ENCODE assay signal across 1 cellular context in genomic region chr19:50513746-50514345, GRCh38.
TF ChIP-seq lines count a peak whose summit lies in the region.

ASPDH (minus strand) TSS chr19:50513913; CDS start chr19:50513823, 90 bp downstream.

TF ChIP-seq in HepG2, 621 proteins besides CTCF, POLR2A, EP300 and RAD21 (continued from another document and continues in another):
- TF ChIP-seq ZNF552 (CRISPR knock-in tag; IDR thresholded peaks at IDR 0.05; ENCODE audit: borderline replicate concordance) (no peak), ZEB1 (IDR thresholded peaks at IDR 0.05; ENCODE audit: insufficient replicate concordance, low read depth) (no peak), BORCS8-MEF2B (CRISPR knock-in tag; IDR thresholded peaks at IDR 0.05) (no peak), ZNF639 (CRISPR knock-in tag; conservative IDR thresholded peaks at IDR 0.05) (no peak), ZNF574 (CRISPR knock-in tag; IDR thresholded peaks at IDR 0.05) (no peak), SOX6 (IDR thresholded peaks at IDR 0.05) (no peak), SOX6 (CRISPR knock-in tag; IDR thresholded peaks at IDR 0.05) (no peak), NKX3-1 (CRISPR knock-in tag; IDR thresholded peaks at IDR 0.05) (no peak), ZFY (CRISPR knock-in tag; IDR thresholded peaks at IDR 0.05) (peak; percentile 67), FOSL1 (CRISPR knock-in tag; IDR thresholded peaks at IDR 0.05; ENCODE audit: borderline replicate concordance) (no peak), PHB2 (IDR thresholded peaks at IDR 0.05; ENCODE audit: partially characterized antibody) (no peak), PHF5A (CRISPR knock-in tag; IDR thresholded peaks at IDR 0.05; ENCODE audit: low read depth, unreplicated experiment) (no peak), SP5 (CRISPR knock-in tag; IDR thresholded peaks at IDR 0.05; ENCODE audit: borderline replicate concordance, low read depth) (no peak), HOXA3 (CRISPR knock-in tag; IDR thresholded peaks at IDR 0.05) (peak; percentile 34; the same call in 1 of the 2 replicates), NR3C1 (CRISPR knock-in tag; IDR thresholded peaks at IDR 0.05) (no peak), ZFP91 (CRISPR knock-in tag; IDR thresholded peaks at IDR 0.05; ENCODE audit: borderline replicate concordance) (0 out of 2 replicates have a peak, but pooled peaks have one; percentile 30), PHF8 (CRISPR knock-in tag; IDR thresholded peaks at IDR 0.05) (peak; percentile 42; the same call in 1 of the 2 replicates), ZNF510 (CRISPR knock-in tag; IDR thresholded peaks at IDR 0.05; ENCODE audit: low read depth) (no peak), SIN3B (IDR thresholded peaks at IDR 0.05; ENCODE audit: low read length) (no peak), DPF2 (CRISPR knock-in tag; IDR thresholded peaks at IDR 0.05; ENCODE audit: borderline replicate concordance, low read depth) (0 out of 2 replicates have a peak, but pooled peaks have one; percentile 28), MED8 (CRISPR knock-in tag; IDR thresholded peaks at IDR 0.05; ENCODE audit: insufficient replicate concordance) (no peak), MZF1 (CRISPR knock-in tag; IDR thresholded peaks at IDR 0.05; ENCODE audit: borderline replicate concordance) (no peak), ZNF343 (CRISPR knock-in tag; IDR thresholded peaks at IDR 0.05) (no peak), ZBTB4 (CRISPR knock-in tag; IDR thresholded peaks at IDR 0.05; ENCODE audit: borderline replicate concordance) (no peak), ISL2 (CRISPR knock-in tag; IDR thresholded peaks at IDR 0.05) (no peak), ZNF331 (CRISPR knock-in tag; IDR thresholded peaks at IDR 0.05) (no peak), CBX2 (IDR thresholded peaks at IDR 0.05; ENCODE audit: low read depth, low read length) (no peak), CBX2 (CRISPR knock-in tag; IDR thresholded peaks at IDR 0.05; ENCODE audit: low read depth) (no peak), ARHGAP35 (CRISPR knock-in tag; IDR thresholded peaks at IDR 0.05; ENCODE audit: borderline replicate concordance) (no peak), SP2 (CRISPR knock-in tag; IDR thresholded peaks at IDR 0.05) (no peak), POGZ (CRISPR knock-in tag; IDR thresholded peaks at IDR 0.05) (no peak), MAZ (IDR thresholded peaks at IDR 0.05; ENCODE audit: borderline replicate concordance, low read depth, low read length) (0 out of 2 replicates have a peak, but pooled peaks have one; percentile 22), MAZ (CRISPR knock-in tag; IDR thresholded peaks at IDR 0.05; ENCODE audit: low read depth) (0 out of 2 replicates have a peak, but pooled peaks have one; percentile 28), ZNF101 (CRISPR knock-in tag; IDR thresholded peaks at IDR 0.05; ENCODE audit: borderline replicate concordance, low read depth) (no peak), ZNF549 (CRISPR knock-in tag; IDR thresholded peaks at IDR 0.05) (no peak)
- TF ChIP-seq, protein P1, sequence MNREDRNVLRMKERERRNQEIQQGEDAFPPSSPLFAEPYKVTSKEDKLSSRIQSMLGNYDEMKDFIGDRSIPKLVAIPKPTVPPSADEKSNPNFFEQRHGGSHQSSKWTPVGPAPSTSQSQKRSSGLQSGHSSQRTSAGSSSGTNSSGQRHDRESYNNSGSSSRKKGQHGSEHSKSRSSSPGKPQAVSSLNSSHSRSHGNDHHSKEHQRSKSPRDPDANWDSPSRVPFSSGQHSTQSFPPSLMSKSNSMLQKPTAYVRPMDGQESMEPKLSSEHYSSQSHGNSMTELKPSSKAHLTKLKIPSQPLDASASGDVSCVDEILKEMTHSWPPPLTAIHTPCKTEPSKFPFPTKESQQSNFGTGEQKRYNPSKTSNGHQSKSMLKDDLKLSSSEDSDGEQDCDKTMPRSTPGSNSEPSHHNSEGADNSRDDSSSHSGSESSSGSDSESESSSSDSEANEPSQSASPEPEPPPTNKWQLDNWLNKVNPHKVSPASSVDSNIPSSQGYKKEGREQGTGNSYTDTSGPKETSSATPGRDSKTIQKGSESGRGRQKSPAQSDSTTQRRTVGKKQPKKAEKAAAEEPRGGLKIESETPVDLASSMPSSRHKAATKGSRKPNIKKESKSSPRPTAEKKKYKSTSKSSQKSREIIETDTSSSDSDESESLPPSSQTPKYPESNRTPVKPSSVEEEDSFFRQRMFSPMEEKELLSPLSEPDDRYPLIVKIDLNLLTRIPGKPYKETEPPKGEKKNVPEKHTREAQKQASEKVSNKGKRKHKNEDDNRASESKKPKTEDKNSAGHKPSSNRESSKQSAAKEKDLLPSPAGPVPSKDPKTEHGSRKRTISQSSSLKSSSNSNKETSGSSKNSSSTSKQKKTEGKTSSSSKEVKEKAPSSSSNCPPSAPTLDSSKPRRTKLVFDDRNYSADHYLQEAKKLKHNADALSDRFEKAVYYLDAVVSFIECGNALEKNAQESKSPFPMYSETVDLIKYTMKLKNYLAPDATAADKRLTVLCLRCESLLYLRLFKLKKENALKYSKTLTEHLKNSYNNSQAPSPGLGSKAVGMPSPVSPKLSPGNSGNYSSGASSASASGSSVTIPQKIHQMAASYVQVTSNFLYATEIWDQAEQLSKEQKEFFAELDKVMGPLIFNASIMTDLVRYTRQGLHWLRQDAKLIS (CRISPR knock-in tag; IDR thresholded peaks at IDR 0.05), result no peak
- TF ChIP-seq, protein P2, sequence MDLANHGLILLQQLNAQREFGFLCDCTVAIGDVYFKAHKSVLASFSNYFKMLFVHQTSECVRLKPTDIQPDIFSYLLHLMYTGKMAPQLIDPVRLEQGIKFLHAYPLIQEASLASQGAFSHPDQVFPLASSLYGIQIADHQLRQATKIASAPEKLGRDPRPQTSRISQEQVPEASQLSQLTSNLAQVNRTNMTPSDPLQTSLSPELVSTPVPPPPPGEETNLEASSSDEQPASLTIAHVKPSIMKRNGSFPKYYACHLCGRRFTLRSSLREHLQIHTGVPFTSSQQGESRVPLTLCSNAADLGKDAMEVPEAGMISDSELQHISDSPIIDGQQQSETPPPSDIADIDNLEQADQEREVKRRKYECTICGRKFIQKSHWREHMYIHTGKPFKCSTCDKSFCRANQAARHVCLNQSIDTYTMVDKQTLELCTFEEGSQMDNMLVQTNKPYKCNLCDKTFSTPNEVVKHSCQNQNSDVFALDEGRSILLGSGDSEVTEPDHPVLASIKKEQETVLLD (CRISPR knock-in tag; IDR thresholded peaks at IDR 0.05; ENCODE audit: low read depth), result no peak
- TF ChIP-seq, protein P3, sequence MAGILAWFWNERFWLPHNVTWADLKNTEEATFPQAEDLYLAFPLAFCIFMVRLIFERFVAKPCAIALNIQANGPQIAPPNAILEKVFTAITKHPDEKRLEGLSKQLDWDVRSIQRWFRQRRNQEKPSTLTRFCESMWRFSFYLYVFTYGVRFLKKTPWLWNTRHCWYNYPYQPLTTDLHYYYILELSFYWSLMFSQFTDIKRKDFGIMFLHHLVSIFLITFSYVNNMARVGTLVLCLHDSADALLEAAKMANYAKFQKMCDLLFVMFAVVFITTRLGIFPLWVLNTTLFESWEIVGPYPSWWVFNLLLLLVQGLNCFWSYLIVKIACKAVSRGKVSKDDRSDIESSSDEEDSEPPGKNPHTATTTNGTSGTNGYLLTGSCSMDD (CRISPR knock-in tag; IDR thresholded peaks at IDR 0.05), result no peak
- TF ChIP-seq, protein P4, sequence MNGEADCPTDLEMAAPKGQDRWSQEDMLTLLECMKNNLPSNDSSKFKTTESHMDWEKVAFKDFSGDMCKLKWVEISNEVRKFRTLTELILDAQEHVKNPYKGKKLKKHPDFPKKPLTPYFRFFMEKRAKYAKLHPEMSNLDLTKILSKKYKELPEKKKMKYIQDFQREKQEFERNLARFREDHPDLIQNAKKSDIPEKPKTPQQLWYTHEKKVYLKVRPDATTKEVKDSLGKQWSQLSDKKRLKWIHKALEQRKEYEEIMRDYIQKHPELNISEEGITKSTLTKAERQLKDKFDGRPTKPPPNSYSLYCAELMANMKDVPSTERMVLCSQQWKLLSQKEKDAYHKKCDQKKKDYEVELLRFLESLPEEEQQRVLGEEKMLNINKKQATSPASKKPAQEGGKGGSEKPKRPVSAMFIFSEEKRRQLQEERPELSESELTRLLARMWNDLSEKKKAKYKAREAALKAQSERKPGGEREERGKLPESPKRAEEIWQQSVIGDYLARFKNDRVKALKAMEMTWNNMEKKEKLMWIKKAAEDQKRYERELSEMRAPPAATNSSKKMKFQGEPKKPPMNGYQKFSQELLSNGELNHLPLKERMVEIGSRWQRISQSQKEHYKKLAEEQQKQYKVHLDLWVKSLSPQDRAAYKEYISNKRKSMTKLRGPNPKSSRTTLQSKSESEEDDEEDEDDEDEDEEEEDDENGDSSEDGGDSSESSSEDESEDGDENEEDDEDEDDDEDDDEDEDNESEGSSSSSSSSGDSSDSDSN (CRISPR knock-in tag; IDR thresholded peaks at IDR 0.05), result 0 out of 2 replicates have a peak, but pooled peaks have one; percentile 22
- TF ChIP-seq, protein P5, sequence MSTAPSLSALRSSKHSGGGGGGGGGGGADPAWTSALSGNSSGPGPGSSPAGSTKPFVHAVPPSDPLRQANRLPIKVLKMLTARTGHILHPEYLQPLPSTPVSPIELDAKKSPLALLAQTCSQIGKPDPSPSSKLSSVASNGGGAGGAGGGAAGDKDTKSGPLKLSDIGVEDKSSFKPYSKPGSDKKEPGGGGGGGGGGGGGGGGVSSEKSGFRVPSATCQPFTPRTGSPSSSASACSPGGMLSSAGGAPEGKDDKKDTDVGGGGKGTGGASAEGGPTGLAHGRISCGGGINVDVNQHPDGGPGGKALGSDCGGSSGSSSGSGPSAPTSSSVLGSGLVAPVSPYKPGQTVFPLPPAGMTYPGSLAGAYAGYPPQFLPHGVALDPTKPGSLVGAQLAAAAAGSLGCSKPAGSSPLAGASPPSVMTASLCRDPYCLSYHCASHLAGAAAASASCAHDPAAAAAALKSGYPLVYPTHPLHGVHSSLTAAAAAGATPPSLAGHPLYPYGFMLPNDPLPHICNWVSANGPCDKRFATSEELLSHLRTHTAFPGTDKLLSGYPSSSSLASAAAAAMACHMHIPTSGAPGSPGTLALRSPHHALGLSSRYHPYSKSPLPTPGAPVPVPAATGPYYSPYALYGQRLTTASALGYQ (CRISPR knock-in tag; IDR thresholded peaks at IDR 0.05), result no peak
- TF ChIP-seq, protein P6, sequence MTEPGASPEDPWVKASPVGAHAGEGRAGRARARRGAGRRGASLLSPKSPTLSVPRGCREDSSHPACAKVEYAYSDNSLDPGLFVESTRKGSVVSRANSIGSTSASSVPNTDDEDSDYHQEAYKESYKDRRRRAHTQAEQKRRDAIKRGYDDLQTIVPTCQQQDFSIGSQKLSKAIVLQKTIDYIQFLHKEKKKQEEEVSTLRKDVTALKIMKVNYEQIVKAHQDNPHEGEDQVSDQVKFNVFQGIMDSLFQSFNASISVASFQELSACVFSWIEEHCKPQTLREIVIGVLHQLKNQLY (CRISPR knock-in tag; IDR thresholded peaks at IDR 0.05), result no peak
